ENCODE assay signal across 10 cellular contexts in genomic region chr20:49701916-49702315, GRCh38. TPM values are rescaled to one million over a fixed set of nuclear protein-coding genes. Genes with fewer than 3 reads are reported as not detected.
DNase-seq lines count a peak whose midpoint lies in the region; TF ChIP-seq lines count a peak whose summit lies in the region.
"Had no signal": no experiment of that assay in that cellular context is flagged by ENCODE, and none has a peak within 500 bp of the region (broad histone marks: within the 10 kb centered on the region; RNA-seq: fewer than 3 reads in every experiment).

No MANE protein-coding gene starts in this region.

- no peak overlapping the region for H2AFZ ChIP-seq in SU-DHL-6 (ENCODE audit: low read depth, low read length, severe bottlenecking)
- no peak overlapping the region for H2AFZ ChIP-seq in smooth muscle cell (ENCODE audit: low read depth)
- no peak overlapping the region for H2AFZ ChIP-seq in mesenchymal stem cell (ENCODE audit: low read depth, low read length)

- H3K9ac ChIP-seq in SU-DHL-6 (ENCODE audit: low read length) (peak overlapping the region; percentile 46), endodermal cell (ENCODE audit: extremely low read depth, low read length, poor library complexity, severe bottlenecking) (no peak overlapping the region), smooth muscle cell (ENCODE audit: low read depth) (no peak overlapping the region), mesenchymal stem cell (ENCODE audit: low read length) (no peak overlapping the region)

- no peaks in the 10 kb centered on the region for H3K9me3 ChIP-seq in SU-DHL-6 (ENCODE audit: insufficient read depth, low read length)
- no peaks in the 10 kb centered on the region for H3K9me3 ChIP-seq in endodermal cell (ENCODE audit: control insufficient read depth, low read length)
- no peaks in the 10 kb centered on the region for H3K9me3 ChIP-seq in smooth muscle cell (replicated peaks; ENCODE audit: low read depth)
- H3K9me3 ChIP-seq in mesenchymal stem cell (ENCODE audit: control insufficient read depth, low read length) = no peaks in the 10 kb centered on the region
- H3K9me3 ChIP-seq in transverse colon = no peaks in the 10 kb centered on the region

- no peak overlapping the region for H3K18ac ChIP-seq in mesenchymal stem cell (ENCODE audit: low read depth in 1 of 2, low read length in 2 of 2)

- no peak overlapping the region for H3K4ac ChIP-seq in mesenchymal stem cell (ENCODE audit: low read depth in 1 of 2, low read length in 2 of 2)

- H2BK15ac ChIP-seq in mesenchymal stem cell (ENCODE audit: low read depth, poor library complexity, severe bottlenecking) = no peak overlapping the region

- H3K4me3 ChIP-seq in SU-DHL-6 (ENCODE audit: insufficient read depth, low read length, poor library complexity, severe bottlenecking) (peak overlapping the region; percentile 29), endodermal cell (ENCODE audit: low read length) (no peak overlapping the region), smooth muscle cell (no peak overlapping the region), mesenchymal stem cell (ENCODE audit: insufficient read depth in 1 of 2, low read depth in 1 of 2, low read length in 2 of 2) (no peak overlapping the region), transverse colon (no peak overlapping the region)

- H3K79me1 ChIP-seq in mesenchymal stem cell (replicated peaks; ENCODE audit: low read length, poor library complexity, severe bottlenecking) = no peaks in the 10 kb centered on the region

- no peaks in the 10 kb centered on the region for H3K27me3 Mint-ChIP-seq in T-helper 2 cell treated with Interferon-gamma antibody and Interleukin-4, amounts not matched to agents 5 μg/mL and 100 μg/mL, for 36 hours (ENCODE audit: low read depth)
- no peaks in the 10 kb centered on the region for H3K27me3 Mint-ChIP-seq in endodermal cell (ENCODE audit: insufficient read depth)

- no peak for TF ChIP-seq POLR2A in transverse colon (IDR thresholded peaks at IDR 0.05)

- H3K27me3 ChIP-seq in SU-DHL-6 (ENCODE audit: low read length) (no peaks in the 10 kb centered on the region), endodermal cell (ENCODE audit: control insufficient read depth, insufficient read depth, low read length, poor library complexity, severe bottlenecking) (no peaks in the 10 kb centered on the region), smooth muscle cell (ENCODE audit: low read depth) (no peaks in the 10 kb centered on the region), mesenchymal stem cell (ENCODE audit: control insufficient read depth in 1 of 2, insufficient read depth in 1 of 2, low read length in 2 of 2) (no peaks in the 10 kb centered on the region), transverse colon (no peaks in the 10 kb centered on the region)

- H3K4me1 ChIP-seq in endodermal cell (ENCODE audit: control insufficient read depth, insufficient read depth, low read length) = peaks cover 3% of the 10 kb centered on the region
- H3K4me1 ChIP-seq in smooth muscle cell (ENCODE audit: low read depth) = peaks cover 39% of the 10 kb centered on the region
- H3K4me1 ChIP-seq in mesenchymal stem cell (ENCODE audit: control insufficient read depth, insufficient read depth, low read depth, low read length) = peaks cover 19% of the 10 kb centered on the region
- peaks cover 21 to 76% (median 53%) of the 10 kb centered on the region in 4 donors for H3K4me1 ChIP-seq in transverse colon

- no peak for TF ChIP-seq EP300 in transverse colon (IDR thresholded peaks at IDR 0.05; ENCODE audit: low read depth)

- H3K23ac ChIP-seq in mesenchymal stem cell (ENCODE audit: low read length in 2 of 2) = no peak overlapping the region

- peaks cover 96% of the 10 kb centered on the region for H3K79me2 ChIP-seq in SU-DHL-6 (ENCODE audit: insufficient read depth, low read length)
- peaks cover 97% of the 10 kb centered on the region for H3K79me2 ChIP-seq in smooth muscle cell (ENCODE audit: low read depth)

- 88 to 100% methylated on average over 2 to 8 of the region's 8 CpGs for WGBS in endodermal cell (ENCODE audit: insufficient coverage in 1 of 2, insufficient read length in 1 of 2), 2 experiments
- WGBS in smooth muscle cell (ENCODE audit: low lambda C conversion rate) = 97% methylated on average over 8 of the region's 8 CpGs
- WGBS in mesenchymal stem cell = 98% methylated on average over 7 of the region's 8 CpGs
- WGBS in transverse colon (ENCODE audit: low coverage in 1 of 2), 2 donors = 81 to 87% methylated on average over 6 to 8 of the region's 8 CpGs

- intact Hi-C loops in transverse colon (cut with DNase I; ENCODE audit: low total_unique reads) = no loop called here

- TF ChIP-seq CTCF in SU-DHL-6 (IDR thresholded peaks at IDR 0.05; ENCODE audit: insufficient read depth, low read length, poor library complexity, severe bottlenecking) (no peak), endodermal cell (conservative IDR thresholded peaks at IDR 0.05) (no peak), smooth muscle cell (IDR thresholded peaks at IDR 0.05; ENCODE audit: borderline replicate concordance, insufficient read depth, poor library complexity, severe bottlenecking) (no peak), transverse colon (IDR thresholded peaks at IDR 0.05) (no peak)

- no peak overlapping the region for H3K14ac ChIP-seq in mesenchymal stem cell (ENCODE audit: low read length in 2 of 2)

- H3K4me2 ChIP-seq in SU-DHL-6 (ENCODE audit: low read depth, low read length, poor library complexity, severe bottlenecking) = peak overlapping the region; percentile 81
- no peak overlapping the region for H3K4me2 ChIP-seq in smooth muscle cell
- no peak overlapping the region for H3K4me2 ChIP-seq in mesenchymal stem cell (ENCODE audit: low read length, poor library complexity, severe bottlenecking)

- peaks cover 2% of the 10 kb centered on the region for H3K36me3 Mint-ChIP-seq in T-helper 2 cell treated with Interferon-gamma antibody and Interleukin-4, amounts not matched to agents 5 μg/mL and 100 μg/mL, for 36 hours (ENCODE audit: low read depth)
- H3K36me3 Mint-ChIP-seq in endodermal cell (ENCODE audit: low read depth) = peaks cover 5% of the 10 kb centered on the region

- DNase-seq in T-helper 2 cell treated with Interferon-gamma antibody and Interleukin-4, amounts not matched to agents 5 μg/mL and 100 μg/mL, for 36 hours (ENCODE audit: low spot score) = no peak
- no peak for DNase-seq in T-helper 2 cell
- DNase-seq in endodermal cell = no peak
- no peak for DNase-seq in smooth muscle cell (lab: John Stamatoyannopoulos, UW; ENCODE audit: unreplicated experiment)
- no peak for DNase-seq in mesenchymal stem cell
- DNase-seq in transverse colon = no peak
- DNase-seq in A172 (ENCODE audit: low spot score) = no peak
- DNase-seq: activated CD4-positive, CD25-positive, alpha-beta regulatory T cell treated with anti-CD3 and anti-CD28 coated beads, Interleukin-2, amount 50 U/mL, for 72 hours; effector memory CD4-positive, alpha-beta T cell had no signal

- H3K4me3 Mint-ChIP-seq in T-helper 2 cell treated with Interferon-gamma antibody and Interleukin-4, amounts not matched to agents 5 μg/mL and 100 μg/mL, for 36 hours = no peak overlapping the region
- no peak overlapping the region for H3K4me3 Mint-ChIP-seq in endodermal cell

- H3K9me2 ChIP-seq in SU-DHL-6 (replicated peaks; ENCODE audit: insufficient read depth, low read length) = no peaks in the 10 kb centered on the region

- H4K20me1 ChIP-seq in SU-DHL-6 (ENCODE audit: low read depth, low read length) = no peaks in the 10 kb centered on the region
- H4K20me1 ChIP-seq in smooth muscle cell (ENCODE audit: low read depth) = peaks cover 88% of the 10 kb centered on the region

- H3K4me1 Mint-ChIP-seq in T-helper 2 cell treated with Interferon-gamma antibody and Interleukin-4, amounts not matched to agents 5 μg/mL and 100 μg/mL, for 36 hours (ENCODE audit: low read depth) = peaks cover 60% of the 10 kb centered on the region
- peaks cover 51% of the 10 kb centered on the region for H3K4me1 Mint-ChIP-seq in endodermal cell

- in situ Hi-C loops in transverse colon (cut with MboI; ENCODE audit: low pct_ligation_motif_present in 1 of 4, low pct_unique_long_range_greater_than_20kb in 1 of 4, low sequenced_read_pairs in 3 of 4) = no loop called here

- no peak overlapping the region for H2BK5ac ChIP-seq in mesenchymal stem cell (ENCODE audit: low read depth, low read length, poor library complexity, severe bottlenecking)

- no peak overlapping the region for H2BK12ac ChIP-seq in mesenchymal stem cell (ENCODE audit: low read length in 2 of 2)

- no peaks in the 10 kb centered on the region for H3K9me3 Mint-ChIP-seq in T-helper 2 cell treated with Interferon-gamma antibody and Interleukin-4, amounts not matched to agents 5 μg/mL and 100 μg/mL, for 36 hours
- H3K9me3 Mint-ChIP-seq in endodermal cell = no peaks in the 10 kb centered on the region

- H4K91ac ChIP-seq in mesenchymal stem cell (ENCODE audit: low read length) = no peak overlapping the region

- no peak overlapping the region for H2AK5ac ChIP-seq in mesenchymal stem cell (ENCODE audit: low read length, severe bottlenecking)

- peak overlapping the region; percentile 2 for H3K27ac Mint-ChIP-seq in T-helper 2 cell treated with Interferon-gamma antibody and Interleukin-4, amounts not matched to agents 5 μg/mL and 100 μg/mL, for 36 hours
- H3K27ac Mint-ChIP-seq in endodermal cell = peak overlapping the region; percentile 19

- H3K27ac ChIP-seq in SU-DHL-6 (ENCODE audit: low read depth, low read length) = peak overlapping the region; percentile 90
- peak overlapping the region; percentile 10 for H3K27ac ChIP-seq in endodermal cell (ENCODE audit: low read depth, low read length)
- H3K27ac ChIP-seq in smooth muscle cell (ENCODE audit: low read depth) = peak overlapping the region; percentile 89
- no peak overlapping the region for H3K27ac ChIP-seq in mesenchymal stem cell (ENCODE audit: low read length, poor library complexity, severe bottlenecking)
- peak overlapping the region in 1 of 4 donors; percentile 29 for H3K27ac ChIP-seq in transverse colon

- H3F3A ChIP-seq in SU-DHL-6 (ENCODE audit: insufficient read depth) (peaks cover 68% of the 10 kb centered on the region), smooth muscle cell (ENCODE audit: low read depth) (peaks cover 5% of the 10 kb centered on the region)

- H2BK120ac ChIP-seq in mesenchymal stem cell (ENCODE audit: low read depth, low read length) = no peak overlapping the region

- H4K8ac ChIP-seq in mesenchymal stem cell (ENCODE audit: low read length) = no peak overlapping the region

- H3K36me3 ChIP-seq in SU-DHL-6 (ENCODE audit: low read length) = no peaks in the 10 kb centered on the region
- H3K36me3 ChIP-seq in endodermal cell (ENCODE audit: control insufficient read depth, insufficient read depth, low read length) = no peaks in the 10 kb centered on the region
- H3K36me3 ChIP-seq in smooth muscle cell (ENCODE audit: low read depth) = no peaks in the 10 kb centered on the region
- peaks cover 0 to 4% of the 10 kb centered on the region in 2 experiments for H3K36me3 ChIP-seq in mesenchymal stem cell (ENCODE audit: control insufficient read depth in 1 of 2, insufficient read depth in 2 of 2, low read depth in 1 of 2, low read length in 2 of 2)
- no peaks in the 10 kb centered on the region for H3K36me3 ChIP-seq in transverse colon

RNA-seq across cellular contexts. Expression of gene B4GALT5, which starts 11.8 kb away (rescaled TPM):
- total RNA-seq in endodermal cell = 10 to 100 TPM; 57.0 to 58.8 TPM
- polyA plus RNA-seq in endodermal cell (2013, experiment 1 of 2) = 41.0 TPM
- 35.9 TPM for polyA plus RNA-seq in endodermal cell (2013, experiment 2 of 2)
- total RNA-seq in smooth muscle cell = 25.6 and 26.0 TPM in 2 replicates
- 8.2 and 12.0 TPM in 2 replicates for polyA plus RNA-seq in smooth muscle cell
- 31.5 TPM for polyA plus RNA-seq in mesenchymal stem cell (2013, experiment 1 of 2)
- polyA plus RNA-seq in mesenchymal stem cell (2013, experiment 2 of 2) = 32.4 TPM
- 10 to 100 TPM; 22.3 to 43.2 (median 29.4) TPM for total RNA-seq in transverse colon
- total RNA-seq in A172 (2014; rRNA removed; shearing (Covaris generic)) = 40.0 and 44.1 TPM in 2 replicates
